ENCODE assay signal across 25 cellular contexts in genomic region chr6:12610862-12611261, GRCh38.
DNase-seq lines count a peak whose midpoint lies in the region; ATAC-seq, FAIRE-seq and TF ChIP-seq lines count a peak whose summit lies in the region.
"Had no signal": no experiment of that assay in that cellular context is flagged by ENCODE, and none has a peak within 500 bp of the region (broad histone marks: within the 10 kb centered on the region; RNA-seq: fewer than 3 reads in every experiment).

No MANE protein-coding gene starts in this region.

- H3K18ac ChIP-seq in IMR-90 (ENCODE audit: low read depth, low read length) = no peak overlapping the region

- ATAC-seq in Right ventricle myocardium inferior (peak; percentile 54), Right ventricle myocardium superior (ENCODE audit: poor library complexity) (no peak), HepG2 (no peak), right lobe of liver (no peak), IMR-90 (ENCODE audit: low read depth) (0 out of 2 replicates have a peak, but pooled peaks have one; percentile 19)
- ATAC-seq: A549; CD8-positive, alpha-beta T cell; GM12878 had no signal

- H2BK20ac ChIP-seq in IMR-90 (ENCODE audit: low read depth, low read length) = no peak overlapping the region

- CTCF ChIA-PET in HepG2 (lab: Yijun Ruan, JAX; ENCODE audit: low intra/inter-chr PET ratio, low total read pairs) (no interaction called here), IMR-90 (lab: Yijun Ruan, JAX) (no interaction called here)
- CTCF ChIA-PET in activated CD4-positive, alpha-beta memory T cell treated with anti-CD3 and anti-CD28 coated beads for 36 hours (lab: Charles Lee) = interaction anchor here (1.1 kb wide), 1 partner anchor 1027 kb away, joined by 3 read pairs; no protein-coding TSS in a partner anchor

- H3K9ac ChIP-seq in HepG2 (ENCODE audit: insufficient read depth, low read depth, low read length) (no peak overlapping the region), IMR-90 (ENCODE audit: low read depth, low read length) (no peak overlapping the region)
- H3K9ac ChIP-seq: BLaER1 treated with 17β-estradiol and CSF1 and Interleukin-3, amounts not matched to agents 10 nM and 100 nM had no signal

- H3K9me3 Mint-ChIP-seq in activated CD4-positive, alpha-beta memory T cell treated with anti-CD3 and anti-CD28 coated beads for 36 hours = no peaks in the 10 kb centered on the region
- H3K9me3 Mint-ChIP-seq: CD4-positive, alpha-beta T cell; CD8-positive, alpha-beta T cell had no signal

- no peak overlapping the region for H3K27ac Mint-ChIP-seq in activated CD4-positive, alpha-beta memory T cell treated with anti-CD3 and anti-CD28 coated beads for 36 hours
- H3K27ac Mint-ChIP-seq: B cell; CD4-positive, alpha-beta T cell; CD8-positive, alpha-beta T cell had no signal

- H3K4me2 ChIP-seq in HepG2 (ENCODE audit: low read depth, low read length) (no peak overlapping the region), IMR-90 (ENCODE audit: low read depth, low read length) (no peak overlapping the region)
- H3K4me2 ChIP-seq: A549; BLaER1 treated with 17β-estradiol and CSF1 and Interleukin-3, amounts not matched to agents 10 nM and 100 nM had no signal

- DNase-seq in Right ventricle myocardium inferior (ENCODE audit: missing footprints) = peak; percentile 55
- DNase-seq in Right ventricle myocardium superior = no peak
- no peak for DNase-seq in HepG2 (ENCODE audit: low spot score)
- DNase-seq in right lobe of liver = no peak
- DNase-seq in IMR-90 = no peak
- DNase-seq in activated CD4-positive, alpha-beta memory T cell treated with anti-CD3 and anti-CD28 coated beads for 36 hours = no peak
- DNase-seq: AML-193; Caco-2; Calu3; CD4-positive, alpha-beta T cell; CD8-positive, alpha-beta T cell; DMS53; DMS79; DND-41; EL; GDM1 had no signal

- TF ChIP-seq EP300 in HepG2 (IDR thresholded peaks at IDR 0.05; ENCODE audit: low read depth in 2 of 2, low read length in 2 of 2) = no peak
- no peak for TF ChIP-seq EP300 in HepG2 (CRISPR knock-in tag; IDR thresholded peaks at IDR 0.05; ENCODE audit: borderline replicate concordance)

- H3K4me3 Mint-ChIP-seq in activated CD4-positive, alpha-beta memory T cell treated with anti-CD3 and anti-CD28 coated beads for 36 hours = no peak overlapping the region
- H3K4me3 Mint-ChIP-seq: B cell; CD4-positive, alpha-beta T cell; CD8-positive, alpha-beta T cell had no signal

- no peak for TF ChIP-seq CTCF in HepG2 (CRISPR knock-in tag; IDR thresholded peaks at IDR 0.05)
- TF ChIP-seq CTCF in right lobe of liver (IDR thresholded peaks at IDR 0.05) = no peak
- no peak for TF ChIP-seq CTCF in IMR-90 (conservative IDR thresholded peaks at IDR 0.05; ENCODE audit: low read depth, low read length)

- WGBS in HepG2 (ENCODE audit: low lambda C conversion rate) = 24% methylated on average over 5 of the region's 5 CpGs
- 65% methylated on average over 4 of the region's 5 CpGs for WGBS in right lobe of liver (ENCODE audit: insufficient coverage, low coverage, low lambda C conversion rate, missing lambda C conversion rate)
- no CpG with 5 or more reads among the region's 5 CpGs for WGBS in IMR-90 (ENCODE audit: extremely low coverage in 2 of 2, insufficient read length in 1 of 2), 2 experiments

- no peaks in the 10 kb centered on the region for H3K4me1 ChIP-seq in HepG2 (ENCODE audit: insufficient read depth, low read length)
- H3K4me1 ChIP-seq in right lobe of liver = no peaks in the 10 kb centered on the region
- H3K4me1 ChIP-seq in IMR-90 (ENCODE audit: control insufficient read depth, insufficient read depth, low read length) = peaks cover 7% of the 10 kb centered on the region; the same call in 1 of the 2 replicates
- H3K4me1 ChIP-seq: Caco-2 had no signal

- no peak overlapping the region for H3K56ac ChIP-seq in IMR-90 (ENCODE audit: extremely low read depth, insufficient read depth, low read length)

- TF ChIP-seq RAD21 in HepG2 (CRISPR knock-in tag; IDR thresholded peaks at IDR 0.05) = no peak
- TF ChIP-seq RAD21 in IMR-90 (IDR thresholded peaks at IDR 0.05; ENCODE audit: low read length) = no peak

- no peaks in the 10 kb centered on the region for H3K36me3 Mint-ChIP-seq in activated CD4-positive, alpha-beta memory T cell treated with anti-CD3 and anti-CD28 coated beads for 36 hours
- H3K36me3 Mint-ChIP-seq: CD8-positive, alpha-beta T cell had no signal

- no peak overlapping the region for H3K14ac ChIP-seq in IMR-90 (replicated peaks; ENCODE audit: low read depth, low read length)

- no peak overlapping the region for H2AFZ ChIP-seq in HepG2 (ENCODE audit: low read length)
- H2AFZ ChIP-seq in IMR-90 (replicated peaks; ENCODE audit: low read length, poor library complexity) = no peak overlapping the region

- POLR2A ChIA-PET in HepG2 (lab: Yijun Ruan, JAX) (no interaction called here), IMR-90 (lab: Charles Lee; ENCODE audit: unreplicated experiment) (interaction anchor here (0.6 kb wide), 1 partner anchor 404 kb away, joined by 3 read pairs; no protein-coding TSS in a partner anchor)
- POLR2A ChIA-PET in activated CD4-positive, alpha-beta memory T cell treated with anti-CD3 and anti-CD28 coated beads for 36 hours (lab: Charles Lee) = no interaction called here

- no peak overlapping the region for H4K91ac ChIP-seq in IMR-90 (ENCODE audit: insufficient read depth, low read depth, low read length)

- H3K9me1 ChIP-seq in IMR-90 (ENCODE audit: insufficient read depth, low read length) = no peaks in the 10 kb centered on the region

- H3K27me3 Mint-ChIP-seq in activated CD4-positive, alpha-beta memory T cell treated with anti-CD3 and anti-CD28 coated beads for 36 hours = peaks cover 14% of the 10 kb centered on the region

- no peak overlapping the region for H2BK5ac ChIP-seq in IMR-90 (ENCODE audit: low read depth, low read length, poor library complexity, severe bottlenecking)

- no peak overlapping the region for H3K23ac ChIP-seq in IMR-90 (ENCODE audit: low read depth, low read length)

- H3K36me3 ChIP-seq in HepG2 (replicated peaks in 1 of 2; ENCODE audit: control insufficient read depth in 1 of 2, insufficient read depth in 2 of 2, low read length in 2 of 2) = no peaks in the 10 kb centered on the region
- H3K36me3 ChIP-seq in right lobe of liver = no peaks in the 10 kb centered on the region
- H3K36me3 ChIP-seq in IMR-90 (ENCODE audit: control insufficient read depth, insufficient read depth, low read length) = no peaks in the 10 kb centered on the region
- H3K36me3 ChIP-seq: BLaER1 treated with 17β-estradiol and CSF1 and Interleukin-3, amounts not matched to agents 10 nM and 100 nM had no signal

- H2BK120ac ChIP-seq in IMR-90 (ENCODE audit: low read depth, low read length) = no peak overlapping the region

- intact Hi-C loops in Right ventricle myocardium inferior (cut with DNase I) = no loop called here
- intact Hi-C loops in Right ventricle myocardium superior (cut with DNase I) = no loop called here
- intact Hi-C loops in HepG2 (cut with micrococcal nuclease; ENCODE audit: unreplicated experiment) = no loop called here
- intact Hi-C loops in right lobe of liver (cut with DNase I) = no loop called here
- intact Hi-C loops in IMR-90 (cut with micrococcal nuclease) = no loop called here
- intact Hi-C loops in activated CD4-positive, alpha-beta memory T cell treated with anti-CD3 and anti-CD28 coated beads for 36 hours (cut with micrococcal nuclease) = no loop called here

- H3K9me3 ChIP-seq in HepG2 (ENCODE audit: low read length) (no peaks in the 10 kb centered on the region), right lobe of liver (no peaks in the 10 kb centered on the region), IMR-90 (ENCODE audit: control insufficient read depth, insufficient read depth, low read length) (no peaks in the 10 kb centered on the region)
- H3K9me3 ChIP-seq: A549; BLaER1 treated with 17β-estradiol and CSF1 and Interleukin-3, amounts not matched to agents 10 nM and 100 nM; Caco-2 had no signal

- no peak overlapping the region for H2BK15ac ChIP-seq in IMR-90 (ENCODE audit: low read depth, low read length)

- no peak overlapping the region for H2AK5ac ChIP-seq in IMR-90 (ENCODE audit: low read depth, low read length)

- H3K4ac ChIP-seq in IMR-90 (ENCODE audit: low read depth, low read length) = no peak overlapping the region

- no peaks in the 10 kb centered on the region for H3K4me1 Mint-ChIP-seq in activated CD4-positive, alpha-beta memory T cell treated with anti-CD3 and anti-CD28 coated beads for 36 hours (ENCODE audit: low read depth)

- no peak overlapping the region for H2AK9ac ChIP-seq in IMR-90 (replicated peaks; ENCODE audit: low read depth, low read length, poor library complexity)

- no peak for FAIRE-seq in HepG2 (lab: Jason Lieb, UNC)
- FAIRE-seq: A549, D721Med, GM12878, GM12892, GM18507 had no signal

- H4K5ac ChIP-seq in IMR-90 (ENCODE audit: low read depth, low read length) = no peak overlapping the region

- no TSS peak for BruUV-seq in HepG2 (replicated peaks; lab: Mats Ljungman, UMichigan)
- BruUV-seq in IMR-90 (replicated peaks; lab: Mats Ljungman, UMichigan) = no TSS peak

- H3K27ac ChIP-seq in HepG2 (ENCODE audit: extremely low read length, insufficient read depth, low read length) (no peak overlapping the region), right lobe of liver (no peak overlapping the region), IMR-90 (ENCODE audit: insufficient read depth, low read length) (no peak overlapping the region)
- H3K27ac ChIP-seq: 22Rv1; A549; BLaER1 treated with 17β-estradiol and CSF1 and Interleukin-3, amounts not matched to agents 10 nM and 100 nM; C4-2B had no signal

- H3K4me3 ChIP-seq in HepG2 (replicated peaks in 1 of 3; ENCODE audit: insufficient read depth in 1 of 3, low read depth in 2 of 3, low read length in 3 of 3) = no peak overlapping the region
- H3K4me3 ChIP-seq in right lobe of liver = no peak overlapping the region
- no peak overlapping the region for H3K4me3 ChIP-seq in IMR-90 (ENCODE audit: insufficient read depth, low read depth, low read length)
- H3K4me3 ChIP-seq: A549; BLaER1 treated with 17β-estradiol and CSF1 and Interleukin-3, amounts not matched to agents 10 nM and 100 nM; GM12878 had no signal

- H3K27me3 ChIP-seq in HepG2 (ENCODE audit: control insufficient read depth in 1 of 2, insufficient read depth in 2 of 2, low read length in 2 of 2) = peaks cover 0 to 6% of the 10 kb centered on the region in 2 experiments; a peak in 1 of 5 replicates
- no peaks in the 10 kb centered on the region for H3K27me3 ChIP-seq in right lobe of liver
- H3K27me3 ChIP-seq in IMR-90 (ENCODE audit: control insufficient read depth, insufficient read depth, low read length) = peaks cover 4% of the 10 kb centered on the region; the same call in 1 of the 2 replicates
- H3K27me3 ChIP-seq: BLaER1 treated with 17β-estradiol and CSF1 and Interleukin-3, amounts not matched to agents 10 nM and 100 nM had no signal

- no peaks in the 10 kb centered on the region for H3K79me1 ChIP-seq in IMR-90 (ENCODE audit: low read depth in 1 of 2, low read length in 2 of 2)

- no peaks in the 10 kb centered on the region for H3K79me2 ChIP-seq in HepG2 (ENCODE audit: insufficient read depth, low read length)

- TF ChIP-seq POLR2A in HepG2 (IDR thresholded peaks at IDR 0.05; ENCODE audit: insufficient read depth in 1 of 2, low read depth in 2 of 2, low read length in 2 of 2) = no peak
- TF ChIP-seq POLR2A in right lobe of liver (IDR thresholded peaks at IDR 0.05) = no peak
- TF ChIP-seq POLR2A in IMR-90 (IDR thresholded peaks at IDR 0.05; ENCODE audit: low read depth, low read length) = no peak

- dilution Hi-C loops in IMR-90 (cut with HindIII; ENCODE audit: low sequenced_read_pairs, unreplicated experiment) = no loop called here

- in situ Hi-C loops in HepG2 (cut with HindIII; ENCODE audit: extremely low pct_ligation_motif_present, low pct_unique_long_range_greater_than_20kb) (loop anchor here (25.0 kb wide), 1 partner anchor 949 kb away; no protein-coding TSS in a partner anchor), IMR-90 (cut with MboI; ENCODE audit: low sequenced_read_pairs) (no loop called here)

- no peak overlapping the region for H4K8ac ChIP-seq in IMR-90 (ENCODE audit: low read depth in 2 of 2, low read length in 2 of 2)

- H4K20me1 ChIP-seq in HepG2 (ENCODE audit: insufficient read depth, low read length) (no peaks in the 10 kb centered on the region), IMR-90 (ENCODE audit: insufficient read depth, low read length) (no peaks in the 10 kb centered on the region)
- H4K20me1 ChIP-seq: BLaER1 treated with 17β-estradiol and CSF1 and Interleukin-3, amounts not matched to agents 10 nM and 100 nM had no signal

Comparison
In these comparisons a context has a peak if more than half of its experiments do, and no peak if none do; other contexts are left out.
1. ATAC-seq: peak in Right ventricle myocardium inferior (single experiment) and IMR-90 (single experiment); none in Right ventricle myocardium superior (single experiment), HepG2 (single experiment) and right lobe of liver (0 of 4).